Comparison of ENCODE assay signal across 18 cellular contexts in the genomic region with DNA sequence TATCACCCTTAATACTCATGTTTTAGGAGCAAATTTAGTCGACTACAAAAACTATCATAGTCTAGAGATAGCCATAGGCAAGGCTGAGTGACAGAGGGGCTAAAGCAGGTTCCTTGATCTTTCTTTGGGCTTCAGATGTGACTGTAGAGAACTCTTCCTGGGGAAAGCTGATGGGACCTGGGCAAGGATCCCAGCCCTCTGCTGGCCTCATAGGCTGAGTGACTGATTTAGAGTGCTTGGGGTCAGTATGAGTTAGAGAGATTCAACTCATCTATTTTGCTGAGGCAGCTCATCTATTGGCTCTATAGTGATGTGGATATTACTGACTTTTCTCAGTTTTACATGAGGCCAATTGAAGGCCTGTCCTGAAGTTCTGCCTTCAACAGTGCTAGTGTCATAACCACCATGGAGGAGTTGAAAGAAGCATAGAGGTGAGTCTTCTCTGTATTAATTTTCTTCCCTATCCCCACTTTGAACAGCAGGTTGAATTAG.
A peak's percentile ranks its signal among the peaks of the same experiment; 100 is the strongest.
DNase-seq lines count a peak whose midpoint lies in the region; ATAC-seq, FAIRE-seq and TF ChIP-seq lines count a peak whose summit lies in the region.
"Had no signal": no experiment of that assay in that cellular context is flagged by ENCODE, and none has a peak within 500 bp of the region (broad histone marks: within the 10 kb centered on the region; RNA-seq: fewer than 3 reads in every experiment).

No MANE protein-coding gene starts in this region.

- no peak overlapping the region for H3K4me3 Mint-ChIP-seq in T-helper 2 cell treated with Interferon-gamma antibody and Interleukin-4, amounts not matched to agents 5 μg/mL and 100 μg/mL, for 36 hours
- no peak overlapping the region for H3K4me3 Mint-ChIP-seq in activated T-helper 2 cell treated with anti-CD3 and anti-CD28 coated beads, Interferon-gamma antibody, Interleukin-2, Interleukin-4, amounts not matched to agents 10 μg/mL and 5 μg/mL and 100 μg/mL, durations not matched to agents 14 hours and 24 hours and 36 hours (ENCODE audit: low read depth)

- no peak for TF ChIP-seq POLR2A in A549 (IDR thresholded peaks at IDR 0.05; ENCODE audit: low read length)
- TF ChIP-seq POLR2A in heart left ventricle (IDR thresholded peaks at IDR 0.05): no peak

- H3K4me1 ChIP-seq in A549 (no peaks in the 10 kb centered on the region), heart left ventricle (no peaks in the 10 kb centered on the region)
- H3K4me1 ChIP-seq: body of pancreas, HAP-1 had no signal

- DNase-seq in T-helper 2 cell treated with Interferon-gamma antibody and Interleukin-4, amounts not matched to agents 5 μg/mL and 100 μg/mL, for 36 hours (ENCODE audit: low spot score): no peak
- DNase-seq in T-helper 2 cell (no peak), A549 (ENCODE audit: low read depth in 1 of 2, low spot score in 1 of 2) (no peak), heart left ventricle (no peak)
- no peak for DNase-seq in activated T-helper 2 cell treated with anti-CD3 and anti-CD28 coated beads, Interferon-gamma antibody, Interleukin-2, Interleukin-4, amounts not matched to agents 10 μg/mL and 5 μg/mL and 100 μg/mL, durations not matched to agents 14 hours and 24 hours and 36 hours (ENCODE audit: low spot score)
- no peak for DNase-seq in stimulated activated CD4-positive, alpha-beta T cell treated with anti-CD3 and anti-CD28 coated beads, Interleukin-15, amount 100 ng/mL, for 24 hours
- DNase-seq: body of pancreas; left colon; mesendoderm; MV-4-11; NCI-H1694; NCI-H2227 treated with DMSO at 0.1 percent for 48 hours; retina; stimulated activated CD4-positive, alpha-beta T cell treated with anti-CD3 and anti-CD28 coated beads, Interleukin-4, amount 100 ng/mL, for 4 hours had no signal

- CTCF ChIA-PET in A549 (lab: Yijun Ruan, JAX): no interaction called here

- POLR2A ChIA-PET in A549 (lab: Yijun Ruan, JAX): no interaction called here

- no peak for TF ChIP-seq EP300 in A549 (IDR thresholded peaks at IDR 0.05)

- no peaks in the 10 kb centered on the region for H3K9me3 ChIP-seq in A549
- H3K9me3 ChIP-seq in heart left ventricle: peaks cover 0 to 14% (median 7%) of the 10 kb centered on the region in 12 donors
- H3K9me3 ChIP-seq: body of pancreas, HAP-1 had no signal

- 3% methylated on average over 1 of the region's 1 CpG for WGBS in A549 (ENCODE audit: missing lambda C conversion rate)
- WGBS in heart left ventricle, 4 donors: 63 to 72% (median 64%) methylated on average over 1 of the region's 1 CpG

- H3K9me3 Mint-ChIP-seq in T-helper 2 cell treated with Interferon-gamma antibody and Interleukin-4, amounts not matched to agents 5 μg/mL and 100 μg/mL, for 36 hours: peaks cover 17% of the 10 kb centered on the region
- peaks cover 44% of the 10 kb centered on the region for H3K9me3 Mint-ChIP-seq in activated T-helper 2 cell treated with anti-CD3 and anti-CD28 coated beads, Interferon-gamma antibody, Interleukin-2, Interleukin-4, amounts not matched to agents 10 μg/mL and 5 μg/mL and 100 μg/mL, durations not matched to agents 14 hours and 24 hours and 36 hours

- no peaks in the 10 kb centered on the region for H3K36me3 ChIP-seq in heart left ventricle
- H3K36me3 ChIP-seq: HAP-1 had no signal

- peaks cover 14% of the 10 kb centered on the region for H3K4me1 Mint-ChIP-seq in T-helper 2 cell treated with Interferon-gamma antibody and Interleukin-4, amounts not matched to agents 5 μg/mL and 100 μg/mL, for 36 hours (ENCODE audit: low read depth)
- H3K4me1 Mint-ChIP-seq in activated T-helper 2 cell treated with anti-CD3 and anti-CD28 coated beads, Interferon-gamma antibody, Interleukin-2, Interleukin-4, amounts not matched to agents 10 μg/mL and 5 μg/mL and 100 μg/mL, durations not matched to agents 14 hours and 24 hours and 36 hours (ENCODE audit: low read depth): peaks cover 16% of the 10 kb centered on the region

- H3K4me2 ChIP-seq in A549: no peak overlapping the region

- peaks cover 8% of the 10 kb centered on the region for H3K36me3 Mint-ChIP-seq in T-helper 2 cell treated with Interferon-gamma antibody and Interleukin-4, amounts not matched to agents 5 μg/mL and 100 μg/mL, for 36 hours (ENCODE audit: low read depth)
- peaks cover 4% of the 10 kb centered on the region for H3K36me3 Mint-ChIP-seq in activated T-helper 2 cell treated with anti-CD3 and anti-CD28 coated beads, Interferon-gamma antibody, Interleukin-2, Interleukin-4, amounts not matched to agents 10 μg/mL and 5 μg/mL and 100 μg/mL, durations not matched to agents 14 hours and 24 hours and 36 hours (ENCODE audit: low read depth)

- H3K27ac Mint-ChIP-seq in T-helper 2 cell treated with Interferon-gamma antibody and Interleukin-4, amounts not matched to agents 5 μg/mL and 100 μg/mL, for 36 hours: peak overlapping the region; percentile 68
- peak overlapping the region; percentile 39 for H3K27ac Mint-ChIP-seq in activated T-helper 2 cell treated with anti-CD3 and anti-CD28 coated beads, Interferon-gamma antibody, Interleukin-2, Interleukin-4, amounts not matched to agents 10 μg/mL and 5 μg/mL and 100 μg/mL, durations not matched to agents 14 hours and 24 hours and 36 hours

- H3K27me3 ChIP-seq in heart left ventricle: no peaks in the 10 kb centered on the region
- H3K27me3 ChIP-seq: body of pancreas had no signal

- H3K27me3 Mint-ChIP-seq in T-helper 2 cell treated with Interferon-gamma antibody and Interleukin-4, amounts not matched to agents 5 μg/mL and 100 μg/mL, for 36 hours (ENCODE audit: low read depth): no peaks in the 10 kb centered on the region
- no peaks in the 10 kb centered on the region for H3K27me3 Mint-ChIP-seq in activated T-helper 2 cell treated with anti-CD3 and anti-CD28 coated beads, Interferon-gamma antibody, Interleukin-2, Interleukin-4, amounts not matched to agents 10 μg/mL and 5 μg/mL and 100 μg/mL, durations not matched to agents 14 hours and 24 hours and 36 hours (ENCODE audit: low read depth)

- H3K4me3 ChIP-seq in A549 (no peak overlapping the region), heart left ventricle (no peak overlapping the region)
- H3K4me3 ChIP-seq: body of pancreas, HAP-1 had no signal

- no peak; a peak in 1 of 6 replicates for ATAC-seq in A549
- peak; percentile 10 for ATAC-seq in HG02588 (IDR thresholded peaks at IDR 0.05; ENCODE audit: unreplicated experiment)
- ATAC-seq in GM19023 (IDR thresholded peaks at IDR 0.05; ENCODE audit: unreplicated experiment): no peak
- ATAC-seq in heart left ventricle: no peak
- ATAC-seq: body of pancreas, Right ventricle myocardium inferior had no signal

- intact Hi-C loops in activated T-helper 2 cell treated with anti-CD3 and anti-CD28 coated beads, Interferon-gamma antibody, Interleukin-2, Interleukin-4, amounts not matched to agents 10 μg/mL and 5 μg/mL and 100 μg/mL, durations not matched to agents 14 hours and 24 hours and 36 hours (cut with micrococcal nuclease): loop anchor here (1.0 to 2.0 kb wide), 2 partner anchors 200 to 405 kb away; a partner anchor contains a TSS
- intact Hi-C loops in heart left ventricle (cut with DNase I): no loop called here

- H3K27ac ChIP-seq in A549 (no peak overlapping the region), heart left ventricle (no peak overlapping the region)
- H3K27ac ChIP-seq: body of pancreas had no signal

- TF ChIP-seq CTCF in A549 (IDR thresholded peaks at IDR 0.05): no peak
- no peak for TF ChIP-seq CTCF in heart left ventricle (IDR thresholded peaks at IDR 0.05)

- no peak for TF ChIP-seq RAD21 in A549 (conservative IDR thresholded peaks at IDR 0.05 in 1 of 2, IDR thresholded peaks at IDR 0.05 in 1 of 2)

- no peak for FAIRE-seq in A549 (lab: Jason Lieb, UNC)

TF ChIP-seq in A549, 52 proteins besides CTCF, POLR2A, EP300 and RAD21:
- TF ChIP-seq, protein P1, sequence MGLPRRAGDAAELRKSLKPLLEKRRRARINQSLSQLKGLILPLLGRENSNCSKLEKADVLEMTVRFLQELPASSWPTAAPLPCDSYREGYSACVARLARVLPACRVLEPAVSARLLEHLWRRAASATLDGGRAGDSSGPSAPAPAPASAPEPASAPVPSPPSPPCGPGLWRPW (IDR thresholded peaks at IDR 0.05): no peak
- TF ChIP-seq MAFK (IDR thresholded peaks at IDR 0.05; ENCODE audit: partially characterized antibody): peak; percentile 49
- TF ChIP-seq, protein P2, sequence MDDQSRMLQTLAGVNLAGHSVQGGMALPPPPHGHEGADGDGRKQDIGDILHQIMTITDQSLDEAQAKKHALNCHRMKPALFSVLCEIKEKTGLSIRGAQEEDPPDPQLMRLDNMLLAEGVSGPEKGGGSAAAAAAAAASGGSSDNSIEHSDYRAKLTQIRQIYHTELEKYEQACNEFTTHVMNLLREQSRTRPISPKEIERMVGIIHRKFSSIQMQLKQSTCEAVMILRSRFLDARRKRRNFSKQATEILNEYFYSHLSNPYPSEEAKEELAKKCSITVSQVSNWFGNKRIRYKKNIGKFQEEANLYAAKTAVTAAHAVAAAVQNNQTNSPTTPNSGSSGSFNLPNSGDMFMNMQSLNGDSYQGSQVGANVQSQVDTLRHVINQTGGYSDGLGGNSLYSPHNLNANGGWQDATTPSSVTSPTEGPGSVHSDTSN (IDR thresholded peaks at IDR 0.05): no peak
